17 cellular contexts compared by ENCODE assay signal in genomic region chr3:454986-455385, GRCh38.
"Had no signal": no experiment of that assay in that cellular context is flagged by ENCODE, and none has a peak within 500 bp of the region (broad histone marks: within the 10 kb centered on the region; RNA-seq: fewer than 3 reads in every experiment).

No MANE protein-coding gene starts in this region.

- H3K27me3 ChIP-seq: colonic mucosa, esophagus muscularis mucosa, foreskin keratinocyte, gastroesophageal sphincter, heart left ventricle, left lung had no signal

- H3K27ac ChIP-seq: colonic mucosa, esophagus muscularis mucosa, foreskin keratinocyte, gastroesophageal sphincter, heart left ventricle, left lung, lower lobe of right lung had no signal

- DNase-seq: colonic mucosa; cortex of kidney; effector CD8-positive, alpha-beta T cell; effector memory CD8-positive, alpha-beta T cell; foreskin keratinocyte; heart left ventricle; hippocampal formation; left cardiac atrium; left lung; left ventricle myocardium superior; lower lobe of right lung; mesenchymal stem cell; naive thymus-derived CD4-positive, alpha-beta T cell had no signal

- H3K9me3 Mint-ChIP-seq: dendritic cell treated with granulocyte-macrophage colony-stimulating factor and Interleukin-4, amounts not matched to agents 40 ng/mL and 50 ng/mL, for 4 days; mesothelial cell of epicardium had no signal

- H3K27me3 Mint-ChIP-seq: dendritic cell treated with granulocyte-macrophage colony-stimulating factor and Interleukin-4, amounts not matched to agents 40 ng/mL and 50 ng/mL, for 4 days; effector memory CD8-positive, alpha-beta T cell; naive thymus-derived CD4-positive, alpha-beta T cell had no signal

- H3K36me3 Mint-ChIP-seq: mesothelial cell of epicardium; naive thymus-derived CD4-positive, alpha-beta T cell had no signal

- H3K4me3 Mint-ChIP-seq: dendritic cell treated with granulocyte-macrophage colony-stimulating factor and Interleukin-4, amounts not matched to agents 40 ng/mL and 50 ng/mL, for 4 days; effector memory CD8-positive, alpha-beta T cell; mesothelial cell of epicardium; naive thymus-derived CD4-positive, alpha-beta T cell had no signal

- H3K27ac Mint-ChIP-seq: dendritic cell treated with granulocyte-macrophage colony-stimulating factor and Interleukin-4, amounts not matched to agents 40 ng/mL and 50 ng/mL, for 4 days; effector memory CD8-positive, alpha-beta T cell; mesothelial cell of epicardium; naive thymus-derived CD4-positive, alpha-beta T cell had no signal

- H3K4me1 Mint-ChIP-seq: naive thymus-derived CD4-positive, alpha-beta T cell had no signal

- H3K36me3 ChIP-seq: colonic mucosa, esophagus muscularis mucosa, gastroesophageal sphincter, heart left ventricle, left lung, lower lobe of right lung had no signal

- H3K4me3 ChIP-seq: colonic mucosa, esophagus muscularis mucosa, gastroesophageal sphincter, heart left ventricle, left lung, lower lobe of right lung had no signal

- ATAC-seq: effector memory CD8-positive, alpha-beta T cell; foreskin keratinocyte; gastroesophageal sphincter; heart left ventricle; left cardiac atrium; left lung; left ventricle myocardium superior; lower lobe of right lung; naive thymus-derived CD4-positive, alpha-beta T cell had no signal

- H3K4me1 ChIP-seq: colonic mucosa, foreskin keratinocyte, gastroesophageal sphincter, heart left ventricle, left lung, lower lobe of right lung had no signal

- H3K9me3 ChIP-seq: colonic mucosa, esophagus muscularis mucosa, gastroesophageal sphincter, heart left ventricle, lower lobe of right lung had no signal
